8 cellular contexts compared by ENCODE assay signal in the genomic region with DNA sequence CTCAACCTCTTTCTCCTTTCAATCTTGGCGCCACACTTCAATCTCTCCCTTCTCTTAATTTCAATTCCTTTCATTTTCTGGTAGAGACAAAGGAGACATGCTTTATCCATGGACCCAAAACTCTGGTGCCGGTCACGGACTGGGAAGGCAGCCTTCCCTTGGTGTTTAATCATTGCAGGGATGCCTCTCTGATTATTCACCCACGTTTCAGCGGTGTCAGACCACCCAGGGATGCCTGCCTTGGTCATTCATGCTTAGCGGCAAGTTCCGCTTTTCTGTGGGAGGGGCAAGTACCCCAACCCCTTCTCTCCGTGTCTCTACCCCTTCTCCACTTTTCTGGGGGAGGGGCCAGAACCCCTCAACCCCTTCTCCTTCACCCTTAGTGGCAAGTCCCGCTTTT. TPM values are rescaled to one million over a fixed set of nuclear protein-coding genes. Genes with fewer than 3 reads are reported as not detected.
"Had no signal": no experiment of that assay in that cellular context is flagged by ENCODE, and none has a peak within 500 bp of the region (broad histone marks: within the 10 kb centered on the region; RNA-seq: fewer than 3 reads in every experiment).

No MANE protein-coding gene starts in this region.

RNA-seq across cellular contexts. Expression of a gene that starts 34.1 kb away (rescaled TPM):
- total RNA-seq: kidney epithelial cell, lung microvascular endothelial cell, mammary epithelial cell, mesothelial cell of epicardium, myocyte had no signal
- polyA plus RNA-seq: keratinocyte; mammary epithelial cell; naive thymus-derived CD4-positive, alpha-beta T cell; naive thymus-derived CD8-positive, alpha-beta T cell had no signal
